In the genomic region with DNA sequence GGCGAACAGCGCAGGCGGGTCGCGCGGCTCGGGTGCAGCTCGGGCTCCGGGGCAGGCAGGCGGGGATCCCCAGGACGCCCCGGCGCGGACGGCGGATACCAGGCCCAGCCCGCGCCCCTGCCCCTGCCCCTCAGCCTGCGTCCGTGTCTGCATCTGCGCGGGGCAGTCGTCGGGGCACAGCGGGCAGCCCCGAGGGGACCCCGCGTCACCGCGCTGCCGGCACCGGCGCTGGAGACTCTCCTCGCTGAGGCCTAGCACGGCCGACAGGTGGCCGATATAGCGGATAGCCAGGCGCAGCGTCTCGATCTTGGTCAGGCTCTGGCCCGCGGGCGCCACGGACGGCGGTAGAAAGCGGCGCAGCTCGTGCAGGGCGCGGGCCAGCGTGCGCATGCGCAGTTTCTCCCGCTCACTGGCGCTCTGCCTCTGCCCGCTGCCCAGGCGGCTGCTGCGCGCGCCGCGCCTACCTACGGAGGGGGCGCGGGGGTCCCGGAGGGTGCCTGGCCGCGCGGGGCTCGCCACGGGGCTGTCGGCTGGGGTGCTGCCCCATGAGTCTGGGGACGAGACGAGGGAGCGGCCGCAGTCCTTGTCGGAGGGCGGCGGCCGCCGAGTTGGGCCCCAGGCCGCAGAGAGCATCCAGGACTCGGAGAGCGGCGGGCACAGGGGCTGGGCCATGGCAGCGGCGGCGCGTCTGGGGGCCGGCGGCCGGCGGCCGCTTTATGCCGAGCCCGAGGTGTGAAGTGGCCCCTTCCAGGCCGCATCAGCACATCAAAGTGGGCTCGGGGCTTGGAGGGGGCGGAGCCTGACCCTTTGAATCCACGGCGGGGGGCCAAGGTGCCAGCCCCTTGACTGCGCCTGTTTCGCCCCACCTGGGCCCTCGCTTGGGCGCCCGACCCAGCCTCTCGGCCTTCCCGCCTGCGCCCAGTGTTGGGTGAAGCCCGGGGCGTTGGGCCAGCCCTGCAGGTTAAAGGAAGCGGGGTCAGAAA, we compare ENCODE assay signal across 8 cellular contexts. TPM values are rescaled to one million over a fixed set of nuclear protein-coding genes. Genes with fewer than 3 reads are reported as not detected.
DNase-seq lines count a peak whose midpoint lies in the region; ATAC-seq and TF ChIP-seq lines count a peak whose summit lies in the region.

A gene with protein sequence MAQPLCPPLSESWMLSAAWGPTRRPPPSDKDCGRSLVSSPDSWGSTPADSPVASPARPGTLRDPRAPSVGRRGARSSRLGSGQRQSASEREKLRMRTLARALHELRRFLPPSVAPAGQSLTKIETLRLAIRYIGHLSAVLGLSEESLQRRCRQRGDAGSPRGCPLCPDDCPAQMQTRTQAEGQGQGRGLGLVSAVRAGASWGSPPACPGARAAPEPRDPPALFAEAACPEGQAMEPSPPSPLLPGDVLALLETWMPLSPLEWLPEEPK (minus strand): TSS at position 690 of the 983 bp plus-strand sequence. CDS start 18 bp downstream, at position 672.

- H3K4me1 Mint-ChIP-seq in CD8-positive, alpha-beta memory T cell, result peaks cover 0 to 8% (median 7%) of the 10 kb centered on the region in 3 donors
- peaks cover 2% of the 10 kb centered on the region for H3K4me1 Mint-ChIP-seq in activated CD8-positive, alpha-beta T cell treated with anti-CD3 and anti-CD28 coated beads for 36 hours (ENCODE audit: low read depth)

- H3K36me3 ChIP-seq in CD8-positive, alpha-beta memory T cell (ENCODE audit: insufficient read depth, low read length), result no peaks in the 10 kb centered on the region

- DNase-seq in CD8-positive, alpha-beta memory T cell, result peak; percentile 78 to 90 (median 81)
- peak; percentile 80 to 91 for DNase-seq in HL-60 (ENCODE audit: low read depth in 1 of 2, low spot score in 1 of 2)
- peak; percentile 74 for DNase-seq in NCI-H82 treated with DMSO at 0.1 percent for 48 hours (lab: John Stamatoyannopoulos, UW; ENCODE audit: unreplicated experiment)
- peak; percentile 90 for DNase-seq in activated CD8-positive, alpha-beta T cell treated with anti-CD3 and anti-CD28 coated beads for 36 hours
- DNase-seq in effector CD4-positive, alpha-beta T cell, result peak; percentile 78
- peak; percentile 88 for DNase-seq in medulla oblongata (ENCODE audit: extremely low spot score)
- peak; percentile 72 to 77 (median 76) for DNase-seq in stimulated activated CD4-positive, alpha-beta T cell treated with anti-CD3 and anti-CD28 coated beads, TNF-alpha, amount 100 ng/mL, for 48 hours (ENCODE audit: low read depth in 3 of 3)

- H3K9me3 ChIP-seq in CD8-positive, alpha-beta memory T cell (ENCODE audit: low read length), result no peaks in the 10 kb centered on the region

- no peaks in the 10 kb centered on the region for H3K27me3 ChIP-seq in CD8-positive, alpha-beta memory T cell (ENCODE audit: insufficient read depth, low read length, poor library complexity, severe bottlenecking)
- H3K27me3 ChIP-seq in HL-60 (ENCODE audit: insufficient read depth, poor library complexity, severe bottlenecking), result no peaks in the 10 kb centered on the region

- no peaks in the 10 kb centered on the region for H3K36me3 Mint-ChIP-seq in CD8-positive, alpha-beta memory T cell
- no peaks in the 10 kb centered on the region for H3K36me3 Mint-ChIP-seq in activated CD8-positive, alpha-beta T cell treated with anti-CD3 and anti-CD28 coated beads for 36 hours (ENCODE audit: low read depth)

- intact Hi-C loops in activated CD8-positive, alpha-beta T cell treated with anti-CD3 and anti-CD28 coated beads for 36 hours (cut with micrococcal nuclease), result no loop called here

- H3K27ac Mint-ChIP-seq in CD8-positive, alpha-beta memory T cell, result peak within 1 kb of the TSS in 3 of 8 donors; percentile 19 to 54 (median 33)
- H3K27ac Mint-ChIP-seq in activated CD8-positive, alpha-beta T cell treated with anti-CD3 and anti-CD28 coated beads for 36 hours, result no peak within 1 kb of the TSS

- peak within 1 kb of the TSS; percentile 39 for H3K4me3 ChIP-seq in CD8-positive, alpha-beta memory T cell (ENCODE audit: low read length)
- peak within 1 kb of the TSS; percentile 58 for H3K4me3 ChIP-seq in HL-60 (replicated peaks; ENCODE audit: insufficient read depth, low read length)

- peaks cover 5% of the 10 kb centered on the region for H3K4me1 ChIP-seq in CD8-positive, alpha-beta memory T cell (ENCODE audit: insufficient read depth, low read length)

- CTCF ChIA-PET in CD8-positive, alpha-beta memory T cell (lab: Charles Lee), result interaction anchor here (0.9 to 2.7 kb wide), 6 partner anchors 10 to 124 kb away, joined by 3 to 17 read pairs (median 6); no protein-coding TSS in a partner anchor
- CTCF ChIA-PET in activated CD8-positive, alpha-beta T cell treated with anti-CD3 and anti-CD28 coated beads for 36 hours (lab: Charles Lee), result interaction anchor here (0.8 to 3.0 kb wide), 6 partner anchors 10 to 143 kb away, joined by 3 to 13 read pairs (median 6); partner anchors contain the start of gene AP3S2

- no peak within 1 kb of the TSS for H3K27ac ChIP-seq in CD8-positive, alpha-beta memory T cell (ENCODE audit: low read depth, low read length)
- H3K27ac ChIP-seq in HL-60 (replicated peaks), result no peak within 1 kb of the TSS

- peak; percentile 92 for ATAC-seq in GM19463 (IDR thresholded peaks at IDR 0.05; ENCODE audit: unreplicated experiment)
- ATAC-seq in activated CD8-positive, alpha-beta T cell treated with anti-CD3 and anti-CD28 coated beads for 36 hours, result peak; percentile 97

- TF ChIP-seq CTCF in HL-60 (IDR thresholded peaks at IDR 0.05; ENCODE audit: insufficient read depth, low read length), result peak; percentile 42
- TF ChIP-seq CTCF in activated CD8-positive, alpha-beta T cell treated with anti-CD3 and anti-CD28 coated beads for 36 hours (IDR thresholded peaks at IDR 0.05), result peak; percentile 84

- H3K4me3 Mint-ChIP-seq in CD8-positive, alpha-beta memory T cell, result peak within 1 kb of the TSS; percentile 71 to 88 (median 76)
- peak within 1 kb of the TSS; percentile 74 for H3K4me3 Mint-ChIP-seq in activated CD8-positive, alpha-beta T cell treated with anti-CD3 and anti-CD28 coated beads for 36 hours

- peaks cover 1 to 7% of the 10 kb centered on the region in 2 donors for H3K27me3 Mint-ChIP-seq in CD8-positive, alpha-beta memory T cell
- peaks cover 13% of the 10 kb centered on the region for H3K27me3 Mint-ChIP-seq in activated CD8-positive, alpha-beta T cell treated with anti-CD3 and anti-CD28 coated beads for 36 hours

- no peaks in the 10 kb centered on the region for H3K9me3 Mint-ChIP-seq in CD8-positive, alpha-beta memory T cell
- H3K9me3 Mint-ChIP-seq in activated CD8-positive, alpha-beta T cell treated with anti-CD3 and anti-CD28 coated beads for 36 hours, result no peaks in the 10 kb centered on the region

- POLR2A ChIA-PET in CD8-positive, alpha-beta memory T cell (lab: Charles Lee), result interaction anchor here (0.7 to 1.0 kb wide), 2 partner anchors 17 to 163 kb away, joined by 3 read pairs; no protein-coding TSS in a partner anchor
- POLR2A ChIA-PET in activated CD8-positive, alpha-beta T cell treated with anti-CD3 and anti-CD28 coated beads for 36 hours (lab: Charles Lee), result interaction anchor here (0.9 to 1.3 kb wide), 2 partner anchors 135 to 309 kb away, joined by 3 to 4 read pairs; no protein-coding TSS in a partner anchor

RNA-seq across cellular contexts. Expression of the gene that starts here (rescaled TPM):
- 1 to 10 TPM; 5.3 to 5.6 TPM for total RNA-seq in CD8-positive, alpha-beta memory T cell
- polyA plus RNA-seq in CD8-positive, alpha-beta memory T cell, result 0.60 TPM
- total RNA-seq in activated CD8-positive, alpha-beta T cell treated with anti-CD3 and anti-CD28 coated beads for 36 hours, result 1 to 10 TPM; 3.4 to 5.3 TPM
